19 cellular contexts compared by ENCODE assay signal in the genomic region with DNA sequence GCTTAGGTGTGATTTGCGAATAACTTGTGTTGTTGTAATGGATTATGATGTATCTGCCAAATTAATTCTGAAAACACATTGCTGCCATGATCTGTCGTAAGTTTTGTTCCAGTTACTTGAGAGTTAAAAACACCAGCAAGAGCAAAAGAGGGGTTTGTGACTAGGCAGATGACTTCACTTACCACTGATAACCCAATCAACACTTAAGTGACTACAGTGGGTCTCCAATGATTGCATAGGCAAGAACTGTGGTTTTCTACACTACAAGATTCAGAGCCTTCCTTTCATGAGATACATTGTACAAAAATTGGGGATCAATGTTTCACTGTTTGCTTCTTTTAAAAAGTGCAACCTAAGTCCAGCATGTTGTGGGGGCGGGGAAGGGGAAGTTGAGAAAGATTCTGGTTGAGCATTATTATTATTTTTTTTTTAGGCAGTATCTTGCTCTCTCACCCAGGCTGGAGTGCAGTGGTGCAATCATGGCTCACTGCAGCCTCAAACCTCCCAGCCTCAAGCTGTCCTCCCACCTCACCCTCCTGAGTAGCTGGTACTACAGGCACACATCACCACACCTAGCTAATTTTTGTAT. TPM values are rescaled to one million over a fixed set of nuclear protein-coding genes. Genes with fewer than 3 reads are reported as not detected.
DNase-seq lines count a peak whose midpoint lies in the region; ATAC-seq, FAIRE-seq and TF ChIP-seq lines count a peak whose summit lies in the region.
"Had no signal": no experiment of that assay in that cellular context is flagged by ENCODE, and none has a peak within 500 bp of the region (broad histone marks: within the 10 kb centered on the region; RNA-seq: fewer than 3 reads in every experiment).

No MANE protein-coding gene starts in this region.

- H3K9me3 Mint-ChIP-seq in CD4-positive, alpha-beta T cell = no peaks in the 10 kb centered on the region
- H3K9me3 Mint-ChIP-seq: neural progenitor cell had no signal

- H3K4me1 ChIP-seq in hepatocyte (ENCODE audit: insufficient read depth) = peaks cover 16% of the 10 kb centered on the region
- no peaks in the 10 kb centered on the region for H3K4me1 ChIP-seq in uterus

- no peak for TF ChIP-seq CTCF in CD4-positive, alpha-beta T cell (IDR thresholded peaks at IDR 0.05)
- TF ChIP-seq CTCF in hepatocyte (IDR thresholded peaks at IDR 0.05; ENCODE audit: poor library complexity) = no peak
- no peak for TF ChIP-seq CTCF in uterus (IDR thresholded peaks at IDR 0.05)

- peaks cover 27% of the 10 kb centered on the region for H3K36me3 Mint-ChIP-seq in CD4-positive, alpha-beta T cell (ENCODE audit: low read depth)
- H3K36me3 Mint-ChIP-seq: neural progenitor cell had no signal

- H3K4me3 ChIP-seq in hepatocyte (no peak overlapping the region), uterus (no peak overlapping the region)
- H3K4me3 ChIP-seq: lung, MG63, neural progenitor cell, Peyer's patch had no signal

- H3K79me2 ChIP-seq in hepatocyte = peaks cover 59% of the 10 kb centered on the region

- peaks cover 87% of the 10 kb centered on the region for H3K4me1 Mint-ChIP-seq in CD4-positive, alpha-beta T cell (ENCODE audit: low read depth)

- CTCF ChIA-PET in CD4-positive, alpha-beta T cell (lab: Charles Lee) = interaction anchor here (1.1 to 6.3 kb wide), 2 partner anchors 13 to 137 kb away, joined by 3 to 75 read pairs; no protein-coding TSS in a partner anchor

- peak; percentile 64 for FAIRE-seq in GM19239 (lab: Jason Lieb, UNC)
- FAIRE-seq: frontal cortex, H1 had no signal

- H3K27ac Mint-ChIP-seq in CD4-positive, alpha-beta T cell = peak overlapping the region; percentile 94
- H3K27ac Mint-ChIP-seq: neural progenitor cell had no signal

- H3K9me3 ChIP-seq in CD4-positive, alpha-beta T cell (ENCODE audit: control insufficient read depth, low read length) = no peaks in the 10 kb centered on the region
- H3K9me3 ChIP-seq in hepatocyte (ENCODE audit: low read depth) (no peaks in the 10 kb centered on the region), uterus (no peaks in the 10 kb centered on the region)
- H3K9me3 ChIP-seq: MG63, Peyer's patch had no signal

- H3K4me2 ChIP-seq in hepatocyte = peak overlapping the region; percentile 31
- H3K4me2 ChIP-seq: neural progenitor cell had no signal

- no peak for TF ChIP-seq POLR2A in uterus (IDR thresholded peaks at IDR 0.05)

- intact Hi-C loops in CD4-positive, alpha-beta T cell (cut with DNase I, micrococcal nuclease) = loop anchor here in 1 of 2 experiments (10.0 kb wide), 1 partner anchor 892 kb away; a partner anchor contains a TSS
- intact Hi-C loops in left ventricle myocardium superior (cut with micrococcal nuclease) (no loop called here), uterus (cut with DNase I; ENCODE audit: low total_unique reads) (no loop called here)

- DNase-seq in CD4-positive, alpha-beta T cell = no peak
- DNase-seq in GM19239 (ENCODE audit: insufficient read length, low spot score) = no peak
- DNase-seq in SKM-1 treated with dmso at 0.1 percent for 144 hours (lab: John Stamatoyannopoulos, UW; ENCODE audit: unreplicated experiment) = peak; percentile 63
- DNase-seq in hepatocyte (ENCODE audit: low spot score) = no peak
- no peak for DNase-seq in left ventricle myocardium superior
- no peak for DNase-seq in caudate nucleus (lab: John Stamatoyannopoulos, UW)
- DNase-seq in uterus = no peak
- DNase-seq in stimulated activated CD4-positive, alpha-beta T cell treated with anti-CD3 and anti-CD28 coated beads, Interleukin-15, amount 100 ng/mL, for 24 hours = no peak
- DNase-seq: anterior cingulate cortex; MG63; NCI-H2081; Peyer's patch; stimulated activated CD4-positive, alpha-beta T cell treated with anti-CD3 and anti-CD28 coated beads, Interleukin-4, amount 100 ng/mL, for 1 hour; trophoblast cell had no signal

- no peaks in the 10 kb centered on the region for H3K36me3 ChIP-seq in hepatocyte (replicated peaks; ENCODE audit: insufficient read depth, low read depth)
- H3K36me3 ChIP-seq in uterus = no peaks in the 10 kb centered on the region
- H3K36me3 ChIP-seq: MG63, neural progenitor cell, Peyer's patch had no signal

- H3K27ac ChIP-seq in CD4-positive, alpha-beta T cell (ENCODE audit: low read depth, low read length) = no peak overlapping the region
- H3K27ac ChIP-seq in hepatocyte (no peak overlapping the region), caudate nucleus (ENCODE audit: low read depth, low read length) (no peak overlapping the region), uterus (no peak overlapping the region)
- H3K27ac ChIP-seq: neural progenitor cell had no signal

- H3K27me3 ChIP-seq in CD4-positive, alpha-beta T cell (ENCODE audit: control insufficient read depth, insufficient read depth, low read length) = no peaks in the 10 kb centered on the region
- H3K27me3 ChIP-seq in hepatocyte = no peaks in the 10 kb centered on the region
- no peaks in the 10 kb centered on the region for H3K27me3 ChIP-seq in uterus
- H3K27me3 ChIP-seq: Peyer's patch had no signal

- H4K20me1 ChIP-seq in hepatocyte (ENCODE audit: insufficient read depth, poor library complexity, severe bottlenecking) = no peaks in the 10 kb centered on the region

- H3K27me3 Mint-ChIP-seq in CD4-positive, alpha-beta T cell = no peaks in the 10 kb centered on the region

- POLR2A ChIA-PET in CD4-positive, alpha-beta T cell (lab: Charles Lee) = interaction anchor here (1.1 kb wide), 1 partner anchor 137 kb away, joined by 6 read pairs; no protein-coding TSS in a partner anchor

- ATAC-seq in CD4-positive, alpha-beta T cell (ENCODE audit: poor library complexity) = no peak
- no peak for ATAC-seq in left ventricle myocardium superior
- ATAC-seq: right cardiac atrium had no signal

- H3K4me3 Mint-ChIP-seq in CD4-positive, alpha-beta T cell = peak overlapping the region; percentile 92
- H3K4me3 Mint-ChIP-seq: neural progenitor cell had no signal

- H2AFZ ChIP-seq in hepatocyte = no peak overlapping the region
- H2AFZ ChIP-seq: neural progenitor cell had no signal

- 98% methylated on average over 3 of the region's 3 CpGs for WGBS in hepatocyte (ENCODE audit: low lambda C conversion rate, missing lambda C conversion rate)

- no peaks in the 10 kb centered on the region for H3K9me2 ChIP-seq in hepatocyte (replicated peaks; ENCODE audit: insufficient read depth)

RNA-seq across cellular contexts. Expression of a gene that starts 3.6 kb away (rescaled TPM):
- 10 to 100 TPM; 58.8 TPM for total RNA-seq in CD4-positive, alpha-beta T cell
- total RNA-seq in hepatocyte (60.3 and 78.9 TPM in 2 replicates), left ventricle myocardium superior (7.8 TPM), uterus (10 to 100 TPM in 1 of 4 donors, 1 to 10 TPM in 3; 7.1 to 49.2 (median 9.4) TPM)
- 34.5 and 37.2 TPM in 2 replicates for polyA plus RNA-seq in hepatocyte
